Comparison of ENCODE assay signal across 33 cellular contexts in the genomic region with DNA sequence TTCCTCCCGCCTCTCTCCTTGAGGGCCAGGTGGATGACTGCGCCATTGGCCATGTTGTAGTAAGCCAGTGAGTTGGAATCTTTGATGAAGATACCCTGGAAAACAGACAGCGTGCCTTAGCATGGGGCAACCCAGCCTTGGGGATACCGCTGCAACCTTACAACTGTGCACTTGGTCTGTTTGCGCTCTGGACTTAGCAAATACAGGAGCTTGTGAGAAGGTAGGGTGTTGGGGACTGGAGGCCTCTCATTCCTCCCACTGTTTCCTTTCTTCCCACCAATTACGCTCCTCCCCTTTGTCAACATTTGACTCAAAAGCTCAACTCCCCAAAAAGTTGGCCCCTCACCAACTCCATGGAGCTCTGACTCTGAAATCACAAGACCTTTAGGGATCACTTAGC. TPM values are rescaled to one million over a fixed set of nuclear protein-coding genes. Genes with fewer than 3 reads are reported as not detected.
DNase-seq lines count a peak whose midpoint lies in the region; ATAC-seq lines count a peak whose summit lies in the region.
"Had no signal": no experiment of that assay in that cellular context is flagged by ENCODE, and none has a peak within 500 bp of the region (broad histone marks: within the 10 kb centered on the region; RNA-seq: fewer than 3 reads in every experiment).

No MANE protein-coding gene starts in this region.

- no peak overlapping the region for H3K27ac ChIP-seq in neuronal stem cell (replicated peaks; ENCODE audit: low read length)
- H3K27ac ChIP-seq: psoas muscle, sigmoid colon, VCaP had no signal

- H3K4me1 Mint-ChIP-seq in activated T-cell treated with anti-CD3 and anti-CD28 coated beads, Interleukin-2, amount 50 U/mL, for 72 hours (ENCODE audit: low read depth): peaks cover 36% of the 10 kb centered on the region
- H3K4me1 Mint-ChIP-seq in activated T-helper 1 cell treated with anti-CD3 and anti-CD28 coated beads, Interleukin-12 subunit alpha, Interleukin-12 subunit beta, Interleukin-2, Interleukin-4 antibody, amounts not matched to agents 30 ng/mL and 10 ng/mL and 1 ng/mL, durations not matched to agents 14 hours and 24 hours and 36 hours (ENCODE audit: low read depth): peaks cover 40% of the 10 kb centered on the region
- H3K4me1 Mint-ChIP-seq: B cell, immature natural killer cell, natural killer cell had no signal

- peaks cover 55 to 94% of the 10 kb centered on the region in 2 donors for H3K36me3 ChIP-seq in neuronal stem cell (replicated peaks in 1 of 2; ENCODE audit: control insufficient read depth in 2 of 2, insufficient read depth in 2 of 2, low read length in 2 of 2)

- no peak overlapping the region for H2BK15ac ChIP-seq in neuronal stem cell (ENCODE audit: low read length)

- H2BK120ac ChIP-seq in neuronal stem cell (ENCODE audit: low read depth, low read length): no peak overlapping the region

- no peaks in the 10 kb centered on the region for H3K4me1 ChIP-seq in neuronal stem cell (ENCODE audit: control insufficient read depth in 2 of 2, insufficient read depth in 1 of 2, low read depth in 1 of 2, low read length in 2 of 2)
- H3K4me1 ChIP-seq: sigmoid colon had no signal

- intact Hi-C loops in activated T-helper 1 cell treated with anti-CD3 and anti-CD28 coated beads, Interleukin-12 subunit alpha, Interleukin-12 subunit beta, Interleukin-2, Interleukin-4 antibody, amounts not matched to agents 30 ng/mL and 10 ng/mL and 1 ng/mL, durations not matched to agents 14 hours and 24 hours and 36 hours (cut with micrococcal nuclease): no loop called here

- H3K9ac ChIP-seq in neuronal stem cell (ENCODE audit: low read depth, low read length, poor library complexity): no peak overlapping the region
- H3K9ac ChIP-seq: SK-N-SH had no signal

- no peaks in the 10 kb centered on the region for H3K9me3 ChIP-seq in neuronal stem cell (replicated peaks in 1 of 2; ENCODE audit: control insufficient read depth in 2 of 2, insufficient read depth in 1 of 2, low read depth in 1 of 2, low read length in 2 of 2)
- H3K9me3 ChIP-seq: psoas muscle, sigmoid colon, SK-N-SH, transverse colon had no signal

- H3K18ac ChIP-seq in neuronal stem cell (ENCODE audit: low read length): no peak overlapping the region

- H3K4me3 Mint-ChIP-seq in activated T-cell treated with anti-CD3 and anti-CD28 coated beads, Interleukin-2, amount 50 U/mL, for 72 hours: peak overlapping the region in 1 of 2 donors; percentile 32
- peak overlapping the region; percentile 38 for H3K4me3 Mint-ChIP-seq in activated T-helper 1 cell treated with anti-CD3 and anti-CD28 coated beads, Interleukin-12 subunit alpha, Interleukin-12 subunit beta, Interleukin-2, Interleukin-4 antibody, amounts not matched to agents 30 ng/mL and 10 ng/mL and 1 ng/mL, durations not matched to agents 14 hours and 24 hours and 36 hours
- H3K4me3 Mint-ChIP-seq: B cell; dendritic cell treated with granulocyte-macrophage colony-stimulating factor and Interleukin-4, amounts not matched to agents 40 ng/mL and 50 ng/mL, for 4 days; immature natural killer cell; natural killer cell had no signal

- peaks cover 16 to 32% of the 10 kb centered on the region in 2 donors for H3K36me3 Mint-ChIP-seq in activated T-cell treated with anti-CD3 and anti-CD28 coated beads, Interleukin-2, amount 50 U/mL, for 72 hours (ENCODE audit: insufficient read depth in 2 of 2)
- peaks cover 68% of the 10 kb centered on the region for H3K36me3 Mint-ChIP-seq in activated T-helper 1 cell treated with anti-CD3 and anti-CD28 coated beads, Interleukin-12 subunit alpha, Interleukin-12 subunit beta, Interleukin-2, Interleukin-4 antibody, amounts not matched to agents 30 ng/mL and 10 ng/mL and 1 ng/mL, durations not matched to agents 14 hours and 24 hours and 36 hours (ENCODE audit: low read depth)
- H3K36me3 Mint-ChIP-seq: natural killer cell had no signal

- H2AFZ ChIP-seq in neuronal stem cell (ENCODE audit: low read length): no peak overlapping the region

- H2BK5ac ChIP-seq in neuronal stem cell (ENCODE audit: low read length): no peak overlapping the region

- H3K27me3 Mint-ChIP-seq in activated T-cell treated with anti-CD3 and anti-CD28 coated beads, Interleukin-2, amount 50 U/mL, for 72 hours (ENCODE audit: low read depth): no peaks in the 10 kb centered on the region
- no peaks in the 10 kb centered on the region for H3K27me3 Mint-ChIP-seq in activated T-helper 1 cell treated with anti-CD3 and anti-CD28 coated beads, Interleukin-12 subunit alpha, Interleukin-12 subunit beta, Interleukin-2, Interleukin-4 antibody, amounts not matched to agents 30 ng/mL and 10 ng/mL and 1 ng/mL, durations not matched to agents 14 hours and 24 hours and 36 hours (ENCODE audit: insufficient read depth)
- H3K27me3 Mint-ChIP-seq: B cell; dendritic cell treated with granulocyte-macrophage colony-stimulating factor and Interleukin-4, amounts not matched to agents 40 ng/mL and 50 ng/mL, for 4 days had no signal

- no peaks in the 10 kb centered on the region for H3K79me1 ChIP-seq in neuronal stem cell (ENCODE audit: low read depth, low read length)

- no peak overlapping the region for H4K8ac ChIP-seq in neuronal stem cell (ENCODE audit: low read depth, low read length)

- no peaks in the 10 kb centered on the region for H3K27me3 ChIP-seq in neuronal stem cell (ENCODE audit: control insufficient read depth in 3 of 3, insufficient read depth in 3 of 3, low read depth in 1 of 3, low read length in 3 of 3)
- H3K27me3 ChIP-seq: sigmoid colon, transverse colon had no signal

- WGBS in neuronal stem cell (ENCODE audit: extremely low coverage in 2 of 2, insufficient read length in 2 of 2, insufficient replicate concordance in 1 of 2), 2 donors: no CpG with 5 or more reads among the region's 6 CpGs

- no peak overlapping the region for H3K4me2 ChIP-seq in neuronal stem cell (ENCODE audit: insufficient read depth, low read length, poor library complexity, severe bottlenecking)
- H3K4me2 ChIP-seq: SK-N-SH had no signal

- peak overlapping the region; percentile 7 for H4K91ac ChIP-seq in neuronal stem cell (ENCODE audit: low read depth, low read length, poor library complexity)

- H2AK5ac ChIP-seq in neuronal stem cell (ENCODE audit: low read depth, low read length): no peak overlapping the region

- ATAC-seq in activated T-cell treated with anti-CD3 and anti-CD28 coated beads, Interleukin-2, amount 50 U/mL, for 72 hours (replicated peaks in 1 of 2): peak in 1 of 2 donors; percentile 38
- ATAC-seq in GM18519 (IDR thresholded peaks at IDR 0.05; ENCODE audit: low FRiP score, unreplicated experiment): no peak
- ATAC-seq in HG02571 (IDR thresholded peaks at IDR 0.05; ENCODE audit: unreplicated experiment): no peak
- ATAC-seq: left cardiac atrium, psoas muscle, Right ventricle myocardium inferior had no signal

- H3K4me3 ChIP-seq in neuronal stem cell (ENCODE audit: low read length in 2 of 2): no peak overlapping the region
- H3K4me3 ChIP-seq: lung, psoas muscle, sigmoid colon, transverse colon had no signal

- no peak overlapping the region for H3K14ac ChIP-seq in neuronal stem cell (ENCODE audit: low read length)

- no peak for DNase-seq in activated T-cell treated with anti-CD3 and anti-CD28 coated beads, Interleukin-2, amount 50 U/mL, for 72 hours
- DNase-seq in activated T-cell treated with anti-CD3 and anti-CD28 coated beads for 4 hours (no peak), neuronal stem cell (ENCODE audit: low spot score) (no peak)
- DNase-seq in activated T-helper 1 cell treated with anti-CD3 and anti-CD28 coated beads, Interleukin-12 subunit alpha, Interleukin-12 subunit beta, Interleukin-2, Interleukin-4 antibody, amounts not matched to agents 30 ng/mL and 10 ng/mL and 1 ng/mL, durations not matched to agents 14 hours and 24 hours and 36 hours (ENCODE audit: low spot score): no peak
- DNase-seq: ACHN; DMS 273 treated with DMSO at 0.1 percent for 48 hours; erythroblast; GOT3; immature natural killer cell; IMR-90; left cardiac atrium; MV-4-11; natural killer cell; NCI-H1436; NCI-H2081; NCI-H226; NCI-H526 treated with DMSO at 0.1 percent for 48 hours; NK-92 treated with Interleukin-12 subunit alpha and Interleukin-12 subunit beta, amount 100 ng/mL, for 24 hours; occipital lobe; psoas muscle; sigmoid colon; SK-N-SH; stimulated activated CD4-positive, alpha-beta T cell treated with anti-CD3 and anti-CD28 coated beads, Interleukin-12 subunit alpha, Interleukin-12 subunit beta, amount 100 ng/mL, for 4 hours; stimulated activated CD4-positive, alpha-beta T cell treated with anti-CD3 and anti-CD28 coated beads, Interleukin-2, amount 100 ng/mL, for 48 hours; T-helper 9 cell; transverse colon had no signal

- peak overlapping the region; percentile 72 for H3K27ac Mint-ChIP-seq in activated T-cell treated with anti-CD3 and anti-CD28 coated beads, Interleukin-2, amount 50 U/mL, for 72 hours
- H3K27ac Mint-ChIP-seq in activated T-helper 1 cell treated with anti-CD3 and anti-CD28 coated beads, Interleukin-12 subunit alpha, Interleukin-12 subunit beta, Interleukin-2, Interleukin-4 antibody, amounts not matched to agents 30 ng/mL and 10 ng/mL and 1 ng/mL, durations not matched to agents 14 hours and 24 hours and 36 hours: no peak overlapping the region
- H3K27ac Mint-ChIP-seq: dendritic cell treated with granulocyte-macrophage colony-stimulating factor and Interleukin-4, amounts not matched to agents 40 ng/mL and 50 ng/mL, for 4 days; natural killer cell had no signal

- H2BK12ac ChIP-seq in neuronal stem cell (ENCODE audit: low read length): no peak overlapping the region

- no peaks in the 10 kb centered on the region for H3K9me3 Mint-ChIP-seq in activated T-cell treated with anti-CD3 and anti-CD28 coated beads, Interleukin-2, amount 50 U/mL, for 72 hours
- H3K9me3 Mint-ChIP-seq in activated T-helper 1 cell treated with anti-CD3 and anti-CD28 coated beads, Interleukin-12 subunit alpha, Interleukin-12 subunit beta, Interleukin-2, Interleukin-4 antibody, amounts not matched to agents 30 ng/mL and 10 ng/mL and 1 ng/mL, durations not matched to agents 14 hours and 24 hours and 36 hours: no peaks in the 10 kb centered on the region
- H3K9me3 Mint-ChIP-seq: dendritic cell treated with granulocyte-macrophage colony-stimulating factor and Interleukin-4, amounts not matched to agents 40 ng/mL and 50 ng/mL, for 4 days; immature natural killer cell; natural killer cell had no signal

- no peak overlapping the region for H3K23ac ChIP-seq in neuronal stem cell (ENCODE audit: low read depth, low read length, poor library complexity)

- H3K4ac ChIP-seq in neuronal stem cell (ENCODE audit: low read length): no peak overlapping the region

RNA-seq across cellular contexts. Expression of a gene that starts 7.9 kb away (rescaled TPM):
- 10 to 100 TPM; 25.6 to 30.0 TPM for total RNA-seq in activated T-cell treated with anti-CD3 and anti-CD28 coated beads, Interleukin-2, amount 50 U/mL, for 72 hours
- 17.3 and 24.9 TPM in 2 replicates for total RNA-seq in activated T-helper 1 cell treated with anti-CD3 and anti-CD28 coated beads, Interleukin-12 subunit alpha, Interleukin-12 subunit beta, Interleukin-2, Interleukin-4 antibody, amounts not matched to agents 30 ng/mL and 10 ng/mL and 1 ng/mL, durations not matched to agents 14 hours and 24 hours and 36 hours
- 4.9 TPM for polyA plus RNA-seq in neuronal stem cell (2013, experiment 1 of 2)
- polyA plus RNA-seq in neuronal stem cell (2013, experiment 2 of 2): 4.8 TPM

RNA-seq across cellular contexts. Expression of a gene that starts 22.1 kb away (rescaled TPM):
- 100 to 1,000 TPM; 298 to 325 TPM for total RNA-seq in activated T-cell treated with anti-CD3 and anti-CD28 coated beads, Interleukin-2, amount 50 U/mL, for 72 hours
- 308 and 310 TPM in 2 replicates for total RNA-seq in activated T-helper 1 cell treated with anti-CD3 and anti-CD28 coated beads, Interleukin-12 subunit alpha, Interleukin-12 subunit beta, Interleukin-2, Interleukin-4 antibody, amounts not matched to agents 30 ng/mL and 10 ng/mL and 1 ng/mL, durations not matched to agents 14 hours and 24 hours and 36 hours
- 131 TPM for polyA plus RNA-seq in neuronal stem cell (2013, experiment 1 of 2)
- 132 TPM for polyA plus RNA-seq in neuronal stem cell (2013, experiment 2 of 2)

RNA-seq across cellular contexts. Expression of a gene that starts 22.2 kb away (rescaled TPM):
- 1 to 10 TPM; 3.2 to 3.7 TPM for total RNA-seq in activated T-cell treated with anti-CD3 and anti-CD28 coated beads, Interleukin-2, amount 50 U/mL, for 72 hours
- total RNA-seq in activated T-helper 1 cell treated with anti-CD3 and anti-CD28 coated beads, Interleukin-12 subunit alpha, Interleukin-12 subunit beta, Interleukin-2, Interleukin-4 antibody, amounts not matched to agents 30 ng/mL and 10 ng/mL and 1 ng/mL, durations not matched to agents 14 hours and 24 hours and 36 hours: 2.4 and 3.0 TPM in 2 replicates
- polyA plus RNA-seq in neuronal stem cell (2013, experiment 1 of 2): 4.8 TPM
- 4.9 TPM for polyA plus RNA-seq in neuronal stem cell (2013, experiment 2 of 2)

RNA-seq across cellular contexts. Expression of a gene that starts 45.3 kb away (rescaled TPM):
- total RNA-seq in activated T-cell treated with anti-CD3 and anti-CD28 coated beads, Interleukin-2, amount 50 U/mL, for 72 hours: 1 to 10 TPM; 6.2 to 7.4 TPM
- 5.6 and 8.8 TPM in 2 replicates for total RNA-seq in activated T-helper 1 cell treated with anti-CD3 and anti-CD28 coated beads, Interleukin-12 subunit alpha, Interleukin-12 subunit beta, Interleukin-2, Interleukin-4 antibody, amounts not matched to agents 30 ng/mL and 10 ng/mL and 1 ng/mL, durations not matched to agents 14 hours and 24 hours and 36 hours
- polyA plus RNA-seq in neuronal stem cell (2013, experiment 1 of 2): 13.2 TPM
- 14.0 TPM for polyA plus RNA-seq in neuronal stem cell (2013, experiment 2 of 2)

RNA-seq across cellular contexts. Expression of a gene that starts 52.6 kb away (rescaled TPM):
- total RNA-seq in activated T-cell treated with anti-CD3 and anti-CD28 coated beads, Interleukin-2, amount 50 U/mL, for 72 hours: 10 to 100 TPM in 1 of 2 donors, 1 to 10 TPM in 1; 8.4 to 12.4 TPM
- total RNA-seq in activated T-helper 1 cell treated with anti-CD3 and anti-CD28 coated beads, Interleukin-12 subunit alpha, Interleukin-12 subunit beta, Interleukin-2, Interleukin-4 antibody, amounts not matched to agents 30 ng/mL and 10 ng/mL and 1 ng/mL, durations not matched to agents 14 hours and 24 hours and 36 hours: 10.3 and 13.2 TPM in 2 replicates
- 9.1 TPM for polyA plus RNA-seq in neuronal stem cell (2013, experiment 1 of 2)
- polyA plus RNA-seq in neuronal stem cell (2013, experiment 2 of 2): 9.6 TPM
